1 cellular context compared by ENCODE assay signal in genomic region chr21:44344541-44345183, GRCh38.
TF ChIP-seq lines count a peak whose summit lies in the region.

No MANE protein-coding gene starts in this region.

TF ChIP-seq in H1, 55 proteins besides CTCF, POLR2A, EP300 and RAD21:
- TF ChIP-seq TAF1 (IDR thresholded peaks at IDR 0.05; ENCODE audit: low read depth, low read length) (no peak), KDM4A (IDR thresholded peaks at IDR 0.05; ENCODE audit: low read depth, low read length, severe bottlenecking) (no peak)
